Comparison of ENCODE assay signal across 8 cellular contexts in genomic region chr10:79487296-79488194, GRCh38. TPM values are rescaled to one million over a fixed set of nuclear protein-coding genes. Genes with fewer than 3 reads are reported as not detected.
DNase-seq lines count a peak whose midpoint lies in the region; ATAC-seq, FAIRE-seq and TF ChIP-seq lines count a peak whose summit lies in the region.

No MANE protein-coding gene starts in this region.

- H3K4me2 ChIP-seq in SU-DHL-6 (ENCODE audit: low read depth, low read length, poor library complexity, severe bottlenecking): no peak overlapping the region

- no peaks in the 10 kb centered on the region for H3K4me1 ChIP-seq in mucosa of rectum (ENCODE audit: control insufficient read depth in 2 of 2, insufficient read depth in 2 of 2, low read length in 2 of 2)
- peaks cover 0 to 16% of the 10 kb centered on the region in 2 donors for H3K4me1 ChIP-seq in uterus

- H3K4me3 Mint-ChIP-seq in effector memory CD8-positive, alpha-beta T cell: no peak overlapping the region

- no peaks in the 10 kb centered on the region for H3F3A ChIP-seq in SU-DHL-6 (ENCODE audit: insufficient read depth)

- TF ChIP-seq CTCF in SU-DHL-6 (IDR thresholded peaks at IDR 0.05; ENCODE audit: insufficient read depth, low read length, poor library complexity, severe bottlenecking) (peak; percentile 33), uterus (IDR thresholded peaks at IDR 0.05) (peak; percentile 22 to 68 (median 44))

- H3K9me3 ChIP-seq in SU-DHL-6 (ENCODE audit: insufficient read depth, low read length) (no peaks in the 10 kb centered on the region), mucosa of rectum (ENCODE audit: control insufficient read depth in 2 of 2, low read length in 2 of 2) (no peaks in the 10 kb centered on the region), uterus (no peaks in the 10 kb centered on the region)

- H3K36me3 ChIP-seq in SU-DHL-6 (ENCODE audit: low read length) (no peaks in the 10 kb centered on the region), mucosa of rectum (ENCODE audit: control insufficient read depth in 2 of 2, insufficient read depth in 2 of 2, low read length in 2 of 2) (no peaks in the 10 kb centered on the region), uterus (no peaks in the 10 kb centered on the region)

- no peak for TF ChIP-seq POLR2A in uterus (IDR thresholded peaks at IDR 0.05)

- intact Hi-C loops in uterus (cut with DNase I; ENCODE audit: low total_unique reads): no loop called here

- peak; percentile 69 for ATAC-seq in GM21528 (IDR thresholded peaks at IDR 0.05; ENCODE audit: low FRiP score, unreplicated experiment)
- peak; percentile 50 for ATAC-seq in effector memory CD8-positive, alpha-beta T cell (replicated peaks)

- H4K20me1 ChIP-seq in SU-DHL-6 (ENCODE audit: low read depth, low read length): no peaks in the 10 kb centered on the region

- no peaks in the 10 kb centered on the region for H3K9me2 ChIP-seq in SU-DHL-6 (replicated peaks; ENCODE audit: insufficient read depth, low read length)

- H3K9ac ChIP-seq in SU-DHL-6 (ENCODE audit: low read length): no peak overlapping the region
- H3K9ac ChIP-seq in mucosa of rectum (ENCODE audit: low read depth in 1 of 2, low read length in 2 of 2): no peak overlapping the region

- H3K36me3 Mint-ChIP-seq in effector memory CD8-positive, alpha-beta T cell (ENCODE audit: insufficient read depth): peaks cover 3% of the 10 kb centered on the region

- H3K27me3 Mint-ChIP-seq in effector memory CD8-positive, alpha-beta T cell: peaks cover 0 to 15% of the 10 kb centered on the region in 2 donors

- no peak overlapping the region for H3K27ac Mint-ChIP-seq in effector memory CD8-positive, alpha-beta T cell

- no peaks in the 10 kb centered on the region for H3K4me1 Mint-ChIP-seq in effector memory CD8-positive, alpha-beta T cell (ENCODE audit: low read depth in 2 of 2)

- peak in 2 of 3 experiments; percentile 10 for DNase-seq in activated CD8-positive, alpha-beta memory T cell treated with anti-CD3 and anti-CD28 coated beads for 48 hours (ENCODE audit: low read depth in 2 of 3, low spot score in 2 of 3)
- no peak for DNase-seq in activated CD8-positive, alpha-beta memory T cell treated with anti-CD3 and anti-CD28 coated beads for 24 hours
- DNase-seq in HTR-8/SVneo (ENCODE audit: insufficient read length, low spot score) (peak; percentile 81), uterus (peak; percentile 53 to 61)
- DNase-seq in effector memory CD8-positive, alpha-beta T cell: peak in 2 of 3 experiments; percentile 9 to 24

- H3K27me3 ChIP-seq in SU-DHL-6 (ENCODE audit: low read length): no peaks in the 10 kb centered on the region
- H3K27me3 ChIP-seq in mucosa of rectum (ENCODE audit: control insufficient read depth in 2 of 2, insufficient read depth in 2 of 2, low read length in 2 of 2): no peaks in the 10 kb centered on the region
- no peaks in the 10 kb centered on the region for H3K27me3 ChIP-seq in uterus

- no peak overlapping the region for H3K4me3 ChIP-seq in SU-DHL-6 (ENCODE audit: insufficient read depth, low read length, poor library complexity, severe bottlenecking)
- H3K4me3 ChIP-seq in mucosa of rectum (ENCODE audit: low read length in 2 of 2): no peak overlapping the region
- no peak overlapping the region for H3K4me3 ChIP-seq in uterus

- H3K27ac ChIP-seq in SU-DHL-6 (ENCODE audit: low read depth, low read length): no peak overlapping the region
- peak overlapping the region; percentile 25 to 38 for H3K27ac ChIP-seq in mucosa of rectum (ENCODE audit: low read depth in 2 of 2, low read length in 2 of 2)
- peak overlapping the region; percentile 80 to 91 for H3K27ac ChIP-seq in uterus

- no peak for FAIRE-seq in HTR-8/SVneo (lab: Jason Lieb, UNC)

- H3K79me2 ChIP-seq in SU-DHL-6 (ENCODE audit: insufficient read depth, low read length): no peaks in the 10 kb centered on the region

- no peaks in the 10 kb centered on the region for H3K9me3 Mint-ChIP-seq in effector memory CD8-positive, alpha-beta T cell

- H2AFZ ChIP-seq in SU-DHL-6 (ENCODE audit: low read depth, low read length, severe bottlenecking): no peak overlapping the region

RNA-seq across cellular contexts. Expression of gene EIF5AL1, which starts 24.8 kb away (rescaled TPM):
- under 1 TPM in 3 of 4 donors, not detected in 1; 0.14 to 0.29 (median 0.26) TPM for total RNA-seq in uterus

RNA-seq across cellular contexts. Expression of gene ZCCHC24, which starts 42.1 kb away (rescaled TPM):
- 100 to 1,000 TPM in 1 of 4 donors, 10 to 100 TPM in 3; 32.8 to 122 (median 37.7) TPM for total RNA-seq in uterus
